Comparison of ENCODE assay signal across 27 cellular contexts in the genomic region with DNA sequence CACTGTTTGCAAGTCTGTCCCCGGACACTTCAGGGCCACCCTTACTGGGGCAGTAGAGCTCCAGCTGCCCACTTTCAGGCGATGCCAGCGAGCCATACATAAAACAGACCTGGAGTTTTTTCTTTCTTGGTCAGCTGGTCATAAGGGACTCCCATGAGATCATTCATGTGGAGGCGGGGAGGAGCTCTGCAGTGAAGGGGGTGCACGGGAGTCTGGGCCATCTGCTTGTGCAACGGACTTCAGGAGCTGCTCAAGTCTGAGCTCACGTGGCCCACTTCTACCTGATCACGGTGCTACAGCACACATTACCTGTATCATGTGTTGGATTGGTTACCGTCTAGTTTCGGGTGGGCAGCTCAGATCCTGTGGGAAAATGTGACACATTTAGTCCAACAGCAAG. TPM values are rescaled to one million over a fixed set of nuclear protein-coding genes. Genes with fewer than 3 reads are reported as not detected.
"Had no signal": no experiment of that assay in that cellular context is flagged by ENCODE, and none has a peak within 500 bp of the region (broad histone marks: within the 10 kb centered on the region; RNA-seq: fewer than 3 reads in every experiment).

No MANE protein-coding gene starts in this region.

- H3K27ac Mint-ChIP-seq: activated naive CD8-positive, alpha-beta T cell; activated T-cell treated with anti-CD3 and anti-CD28 coated beads, Interleukin-2, amount 50 U/mL, for 72 hours; nephron; stimulated activated naive CD8-positive, alpha-beta T cell treated with anti-CD3 and anti-CD28 coated beads, Interleukin-15, amount 100 ng/mL, for 72 hours had no signal

- H3K4me3 ChIP-seq: cardiac muscle cell, esophagus squamous epithelium, testis had no signal

- H3K9me3 ChIP-seq: esophagus squamous epithelium, testis had no signal

- ATAC-seq: activated T-cell treated with anti-CD3 and anti-CD28 coated beads, Interleukin-2, amount 50 U/mL, for 72 hours; left lobe of liver; stimulated activated naive CD8-positive, alpha-beta T cell treated with anti-CD3 and anti-CD28 coated beads, Interleukin-15, amount 100 ng/mL, for 72 hours had no signal

- H3K4me1 Mint-ChIP-seq: nephron; stimulated activated naive CD8-positive, alpha-beta T cell treated with anti-CD3 and anti-CD28 coated beads, Interleukin-15, amount 100 ng/mL, for 72 hours had no signal

- H3K27me3 Mint-ChIP-seq: activated naive CD8-positive, alpha-beta T cell; stimulated activated naive CD8-positive, alpha-beta T cell treated with anti-CD3 and anti-CD28 coated beads, Interleukin-15, amount 100 ng/mL, for 72 hours had no signal

- H3K9me3 Mint-ChIP-seq: activated T-cell treated with anti-CD3 and anti-CD28 coated beads, Interleukin-2, amount 50 U/mL, for 72 hours; nephron; stimulated activated naive CD8-positive, alpha-beta T cell treated with anti-CD3 and anti-CD28 coated beads, Interleukin-15, amount 100 ng/mL, for 72 hours had no signal

- H3K4me3 Mint-ChIP-seq: activated naive CD8-positive, alpha-beta T cell; activated T-cell treated with anti-CD3 and anti-CD28 coated beads, Interleukin-2, amount 50 U/mL, for 72 hours; nephron; stimulated activated naive CD8-positive, alpha-beta T cell treated with anti-CD3 and anti-CD28 coated beads, Interleukin-15, amount 100 ng/mL, for 72 hours had no signal

- DNase-seq: activated CD4-positive, alpha-beta T cell treated with anti-CD3 and anti-CD28 coated beads for 1 hour; activated CD8-positive, alpha-beta memory T cell treated with anti-CD3 and anti-CD28 coated beads for 24 hours; activated CD8-positive, alpha-beta memory T cell treated with anti-CD3 and anti-CD28 coated beads, Interleukin-2, amount 50 U/mL, for 48 hours; activated gamma-delta T cell; activated T-cell treated with anti-CD3 and anti-CD28 coated beads, Interleukin-2, amount 50 U/mL, for 72 hours; amniotic stem cell; dermis blood vessel endothelial cell; effector memory CD4-positive, alpha-beta T cell; esophagus squamous epithelium; foreskin fibroblast; hypothalamus; mammary epithelial cell; midbrain; retina; stimulated activated naive CD8-positive, alpha-beta T cell treated with anti-CD3 and anti-CD28 coated beads, Interleukin-15, amount 100 ng/mL, for 72 hours; SW 1271; T-helper 2 cell; testis had no signal

- H3K27ac ChIP-seq: cardiac muscle cell, esophagus squamous epithelium, testis, VCaP had no signal

- H3K27me3 ChIP-seq: cardiac muscle cell, esophagus squamous epithelium, testis had no signal

- H3K36me3 ChIP-seq: cardiac muscle cell, esophagus squamous epithelium had no signal

- H3K4me1 ChIP-seq: esophagus squamous epithelium, testis had no signal

- H3K36me3 Mint-ChIP-seq: activated naive CD8-positive, alpha-beta T cell had no signal

RNA-seq across cellular contexts. Expression of a gene that starts 9.2 kb away (rescaled TPM):
- total RNA-seq: activated T-cell treated with anti-CD3 and anti-CD28 coated beads, Interleukin-2, amount 50 U/mL, for 72 hours had no signal
- polyA plus RNA-seq: keratinocyte had no signal

RNA-seq across cellular contexts. Expression of a gene that starts 41.5 kb away (rescaled TPM):
- total RNA-seq: activated T-cell treated with anti-CD3 and anti-CD28 coated beads, Interleukin-2, amount 50 U/mL, for 72 hours; cardiac muscle cell; chondrocyte; dermis blood vessel endothelial cell; esophagus squamous epithelium; left lobe of liver; mammary epithelial cell; skeletal muscle tissue; testis; urinary bladder had no signal
- polyA plus RNA-seq: cardiac muscle cell, keratinocyte, mammary epithelial cell had no signal
